In genomic region chrX:139204576-139204902, GRCh38 we compare ENCODE assay signal across 8 cellular contexts.
DNase-seq lines count a peak whose midpoint lies in the region; ATAC-seq and TF ChIP-seq lines count a peak whose summit lies in the region.

No MANE protein-coding gene starts in this region.

- no peak overlapping the region for H3K27ac Mint-ChIP-seq in activated CD8-positive, alpha-beta T cell treated with anti-CD3 and anti-CD28 coated beads for 36 hours
- H3K27ac Mint-ChIP-seq in activated CD8-positive, alpha-beta T cell treated with anti-CD3 and anti-CD28 coated beads, Interleukin-2, amount 10 ng/mL, durations not matched to agents 7 days and 5 days: no peak overlapping the region

- H3K4me3 Mint-ChIP-seq in activated CD8-positive, alpha-beta T cell treated with anti-CD3 and anti-CD28 coated beads for 36 hours: peak overlapping the region; percentile 45
- H3K4me3 Mint-ChIP-seq in activated CD8-positive, alpha-beta T cell treated with anti-CD3 and anti-CD28 coated beads, Interleukin-2, amount 10 ng/mL, durations not matched to agents 7 days and 5 days: no peak overlapping the region

- no peaks in the 10 kb centered on the region for H3K9me3 Mint-ChIP-seq in activated CD8-positive, alpha-beta T cell treated with anti-CD3 and anti-CD28 coated beads for 36 hours
- H3K9me3 Mint-ChIP-seq in activated CD8-positive, alpha-beta T cell treated with anti-CD3 and anti-CD28 coated beads, Interleukin-2, amount 10 ng/mL, durations not matched to agents 7 days and 5 days (ENCODE audit: insufficient read depth): no peaks in the 10 kb centered on the region

- H3K79me1 ChIP-seq in mesenchymal stem cell (replicated peaks; ENCODE audit: low read length, poor library complexity, severe bottlenecking): no peaks in the 10 kb centered on the region

- H3K27me3 Mint-ChIP-seq in activated CD8-positive, alpha-beta T cell treated with anti-CD3 and anti-CD28 coated beads for 36 hours: peaks cover 29% of the 10 kb centered on the region
- H3K27me3 Mint-ChIP-seq in activated CD8-positive, alpha-beta T cell treated with anti-CD3 and anti-CD28 coated beads, Interleukin-2, amount 10 ng/mL, durations not matched to agents 7 days and 5 days (ENCODE audit: low read depth): peaks cover 20% of the 10 kb centered on the region

- POLR2A ChIA-PET in activated CD8-positive, alpha-beta T cell treated with anti-CD3 and anti-CD28 coated beads for 36 hours (lab: Charles Lee): no interaction called here
- POLR2A ChIA-PET in activated CD8-positive, alpha-beta T cell treated with anti-CD3 and anti-CD28 coated beads, Interleukin-2, amount 10 ng/mL, durations not matched to agents 7 days and 5 days (lab: Charles Lee): no interaction called here

- H3K4me1 ChIP-seq in breast epithelium (no peaks in the 10 kb centered on the region), mesenchymal stem cell (ENCODE audit: control insufficient read depth, insufficient read depth, low read depth, low read length) (peaks cover 9% of the 10 kb centered on the region), tibial artery (peaks cover 0 to 15% (median 2%) of the 10 kb centered on the region in 4 donors)

- H3K23ac ChIP-seq in mesenchymal stem cell (ENCODE audit: low read length in 2 of 2): no peak overlapping the region

- peaks cover 0 to 45% of the 10 kb centered on the region in 2 donors for H3K27me3 ChIP-seq in breast epithelium
- peaks cover 33 to 34% of the 10 kb centered on the region in 2 experiments for H3K27me3 ChIP-seq in mesenchymal stem cell (ENCODE audit: control insufficient read depth in 1 of 2, insufficient read depth in 1 of 2, low read length in 2 of 2)
- H3K27me3 ChIP-seq in tibial artery: peaks cover 0 to 18% of the 10 kb centered on the region in 2 donors

- H3K36me3 ChIP-seq in breast epithelium: no peaks in the 10 kb centered on the region
- no peaks in the 10 kb centered on the region for H3K36me3 ChIP-seq in mesenchymal stem cell (ENCODE audit: control insufficient read depth in 1 of 2, insufficient read depth in 2 of 2, low read depth in 1 of 2, low read length in 2 of 2)
- H3K36me3 ChIP-seq in tibial artery: no peaks in the 10 kb centered on the region

- peak overlapping the region; percentile 75 for H3K9ac ChIP-seq in mesenchymal stem cell (ENCODE audit: low read length)

- H3K4ac ChIP-seq in mesenchymal stem cell (ENCODE audit: low read depth in 1 of 2, low read length in 2 of 2): no peak overlapping the region

- H2BK120ac ChIP-seq in mesenchymal stem cell (ENCODE audit: low read depth, low read length): no peak overlapping the region

- CTCF ChIA-PET in activated CD8-positive, alpha-beta T cell treated with anti-CD3 and anti-CD28 coated beads for 36 hours (lab: Charles Lee): no interaction called here
- CTCF ChIA-PET in activated CD8-positive, alpha-beta T cell treated with anti-CD3 and anti-CD28 coated beads, Interleukin-2, amount 10 ng/mL, durations not matched to agents 7 days and 5 days (lab: Charles Lee): no interaction called here

- WGBS in mesenchymal stem cell: 0% methylated on average over 10 of the region's 18 CpGs

- no peaks in the 10 kb centered on the region for H3K4me1 Mint-ChIP-seq in activated CD8-positive, alpha-beta T cell treated with anti-CD3 and anti-CD28 coated beads for 36 hours (ENCODE audit: low read depth)
- H3K4me1 Mint-ChIP-seq in activated CD8-positive, alpha-beta T cell treated with anti-CD3 and anti-CD28 coated beads, Interleukin-2, amount 10 ng/mL, durations not matched to agents 7 days and 5 days (ENCODE audit: low read depth): peaks cover 4% of the 10 kb centered on the region

- no peak overlapping the region for H2BK12ac ChIP-seq in mesenchymal stem cell (ENCODE audit: low read length in 2 of 2)

- H3K4me3 ChIP-seq in breast epithelium (peak overlapping the region; percentile 54 to 68 (median 58)), mesenchymal stem cell (ENCODE audit: insufficient read depth in 1 of 2, low read depth in 1 of 2, low read length in 2 of 2) (peak overlapping the region; percentile 52 to 77), tibial artery (peak overlapping the region; percentile 46 to 55)

- no peaks in the 10 kb centered on the region for H3K36me3 Mint-ChIP-seq in activated CD8-positive, alpha-beta T cell treated with anti-CD3 and anti-CD28 coated beads for 36 hours (ENCODE audit: low read depth)
- H3K36me3 Mint-ChIP-seq in activated CD8-positive, alpha-beta T cell treated with anti-CD3 and anti-CD28 coated beads, Interleukin-2, amount 10 ng/mL, durations not matched to agents 7 days and 5 days (ENCODE audit: low read depth): no peaks in the 10 kb centered on the region

- intact Hi-C loops in activated CD8-positive, alpha-beta T cell treated with anti-CD3 and anti-CD28 coated beads for 36 hours (cut with micrococcal nuclease): no loop called here
- intact Hi-C loops in breast epithelium (cut with DNase I; ENCODE audit: low total_unique reads): no loop called here
- intact Hi-C loops in tibial artery (cut with DNase I; ENCODE audit: low total_unique reads): no loop called here

- H3K4me2 ChIP-seq in mesenchymal stem cell (ENCODE audit: low read length, poor library complexity, severe bottlenecking): peak overlapping the region; percentile 83

- H3K9me3 ChIP-seq in breast epithelium: no peaks in the 10 kb centered on the region
- H3K9me3 ChIP-seq in mesenchymal stem cell (ENCODE audit: control insufficient read depth, low read length): no peaks in the 10 kb centered on the region
- peaks cover 0 to 5% (median 0%) of the 10 kb centered on the region in 3 donors for H3K9me3 ChIP-seq in tibial artery

- DNase-seq in activated CD8-positive, alpha-beta T cell treated with anti-CD3 and anti-CD28 coated beads for 36 hours: no peak
- no peak for DNase-seq in activated CD8-positive, alpha-beta T cell treated with anti-CD3 and anti-CD28 coated beads, Interleukin-2, amount 10 ng/mL, durations not matched to agents 7 days and 5 days
- DNase-seq in breast epithelium (ENCODE audit: low spot score in 2 of 2): no peak
- DNase-seq in mesenchymal stem cell: no peak
- no peak for DNase-seq in tibial artery
- no peak for DNase-seq in superior temporal gyrus (ENCODE audit: extremely low spot score)
- DNase-seq in globus pallidus (ENCODE audit: low spot score): no peak
- no peak for DNase-seq in NCI-H774 (lab: John Stamatoyannopoulos, UW)

- no peak overlapping the region for H2BK5ac ChIP-seq in mesenchymal stem cell (ENCODE audit: low read depth, low read length, poor library complexity, severe bottlenecking)

- H3K18ac ChIP-seq in mesenchymal stem cell (ENCODE audit: low read depth in 1 of 2, low read length in 2 of 2): no peak overlapping the region

- no peak overlapping the region for H3K14ac ChIP-seq in mesenchymal stem cell (ENCODE audit: low read length in 2 of 2)

- TF ChIP-seq CTCF in activated CD8-positive, alpha-beta T cell treated with anti-CD3 and anti-CD28 coated beads for 36 hours (IDR thresholded peaks at IDR 0.05): no peak
- TF ChIP-seq CTCF in breast epithelium (IDR thresholded peaks at IDR 0.05) (no peak), tibial artery (IDR thresholded peaks at IDR 0.05) (no peak)

- H3K27ac ChIP-seq in breast epithelium (peak overlapping the region; percentile 8 to 66), mesenchymal stem cell (ENCODE audit: low read length, poor library complexity, severe bottlenecking) (no peak overlapping the region), tibial artery (no peak overlapping the region)

- no peak overlapping the region for H2BK15ac ChIP-seq in mesenchymal stem cell (ENCODE audit: low read depth, poor library complexity, severe bottlenecking)

- no peak overlapping the region for H4K8ac ChIP-seq in mesenchymal stem cell (ENCODE audit: low read length)

- H2AFZ ChIP-seq in mesenchymal stem cell (ENCODE audit: low read depth, low read length): no peak overlapping the region

- no peak for TF ChIP-seq POLR2A in breast epithelium (IDR thresholded peaks at IDR 0.05)

- no peak overlapping the region for H2AK5ac ChIP-seq in mesenchymal stem cell (ENCODE audit: low read length, severe bottlenecking)

- ATAC-seq in activated CD8-positive, alpha-beta T cell treated with anti-CD3 and anti-CD28 coated beads for 36 hours: no peak
- no peak for ATAC-seq in activated CD8-positive, alpha-beta T cell treated with anti-CD3 and anti-CD28 coated beads, Interleukin-2, amount 10 ng/mL, durations not matched to agents 7 days and 5 days

- H4K91ac ChIP-seq in mesenchymal stem cell (ENCODE audit: low read length): no peak overlapping the region

Comparison
In these comparisons a context has a peak if more than half of its experiments do, and no peak if none do; other contexts are left out.
1. H3K27ac ChIP-seq: peak in breast epithelium (2 of 2); none in mesenchymal stem cell (single experiment) and tibial artery (0 of 2).
2. Peak in every context shown above with its lines, with median percentiles within 50 percentile points of each other: H3K4me3 ChIP-seq.